In the genomic region with DNA sequence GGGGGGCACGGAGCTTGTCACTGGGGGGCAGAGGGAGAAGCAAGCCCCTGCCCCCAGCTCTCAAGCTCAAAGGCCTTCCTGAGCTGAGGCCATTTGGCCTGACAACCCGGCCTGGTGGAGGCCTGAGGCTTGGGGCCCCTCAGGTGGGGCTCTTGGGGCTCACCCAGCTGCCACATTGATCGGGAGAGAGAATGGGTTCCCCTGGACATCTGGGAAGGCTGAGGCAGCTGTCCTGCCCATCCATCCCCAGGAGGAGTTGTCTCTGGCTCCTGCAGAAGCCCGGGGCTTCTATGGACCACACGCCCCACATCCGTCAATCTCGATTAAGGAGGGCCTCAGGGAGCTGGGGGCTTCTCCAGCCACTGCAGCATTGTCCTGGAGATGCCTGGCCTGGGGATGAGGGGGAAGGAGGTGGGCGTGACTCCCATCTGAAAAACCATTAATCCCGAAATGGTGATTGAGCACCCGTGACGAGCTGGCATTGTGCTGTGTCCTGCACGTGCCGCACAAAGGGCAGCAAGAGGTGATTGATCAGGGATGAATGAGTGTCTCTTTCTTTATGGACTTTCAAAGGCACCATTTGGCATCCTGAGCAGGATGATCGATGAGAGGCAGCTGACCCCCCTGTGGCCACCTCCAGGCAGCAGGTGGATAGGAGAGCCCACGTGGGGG, we compare ENCODE assay signal across 29 cellular contexts. TPM values are rescaled to one million over a fixed set of nuclear protein-coding genes. Genes with fewer than 3 reads are reported as not detected.
DNase-seq lines count a peak whose midpoint lies in the region; FAIRE-seq and TF ChIP-seq lines count a peak whose summit lies in the region.
"Had no signal": no experiment of that assay in that cellular context is flagged by ENCODE, and none has a peak within 500 bp of the region (broad histone marks: within the 10 kb centered on the region; RNA-seq: fewer than 3 reads in every experiment).

No MANE protein-coding gene starts in this region.

- H3K9ac ChIP-seq in GM23248, result peak overlapping the region; percentile 54

- H3K4me2 ChIP-seq in GM23248 (ENCODE audit: unreplicated experiment), result no peak overlapping the region

- H3K4me3 Mint-ChIP-seq in glutamatergic neuron (ENCODE audit: unreplicated experiment), result peak overlapping the region; percentile 46
- H3K4me3 Mint-ChIP-seq: activated naive CD8-positive, alpha-beta T cell treated with anti-CD3 and anti-CD28 coated beads for 36 hours; activated T-helper 17 cell treated with anti-CD3 and anti-CD28 coated beads, Interleukin-2, amount 50 U/mL, for 72 hours had no signal

- in situ Hi-C loops in GM23248 (cut with MboI), result no loop called here

- no peak for FAIRE-seq in urothelium cell line (lab: Jason Lieb, UNC)
- FAIRE-seq: G401.6, H54, TTC549 had no signal

- no peaks in the 10 kb centered on the region for H3K9me3 ChIP-seq in GM23248 (ENCODE audit: low read depth)
- no peaks in the 10 kb centered on the region for H3K9me3 ChIP-seq in neuron (ENCODE audit: low read length)
- H3K9me3 ChIP-seq: body of pancreas, mucosa of descending colon, upper lobe of right lung had no signal

- WGBS in GM23248 (ENCODE audit: low coverage in 1 of 2, low lambda C conversion rate in 2 of 2, missing lambda C conversion rate in 2 of 2), 2 experiments, result 76 to 79% methylated on average over 15 of the region's 15 CpGs

- 0 out of 2 replicates have a peak, but pooled peaks cover 3% of the 10 kb centered on the region for H3F3A ChIP-seq in GM23248 (ENCODE audit: insufficient read depth)

- H4K20me1 ChIP-seq in GM23248 (ENCODE audit: insufficient read depth), result no peaks in the 10 kb centered on the region

- H3K27ac Mint-ChIP-seq in glutamatergic neuron (ENCODE audit: unreplicated experiment), result peak overlapping the region; percentile 90
- H3K27ac Mint-ChIP-seq: activated naive CD8-positive, alpha-beta T cell treated with anti-CD3 and anti-CD28 coated beads for 36 hours; activated T-helper 17 cell treated with anti-CD3 and anti-CD28 coated beads, Interleukin-2, amount 50 U/mL, for 72 hours had no signal

- H3K79me2 ChIP-seq in GM23248 (ENCODE audit: insufficient read depth), result no peaks in the 10 kb centered on the region

- 0 out of 2 replicates have a peak overlapping the region, but pooled peaks have one; percentile 23 for H3K27ac ChIP-seq in GM23248
- H3K27ac ChIP-seq: body of pancreas, C4-2B, epithelial cell of prostate, upper lobe of right lung had no signal

- no peaks in the 10 kb centered on the region for H3K36me3 ChIP-seq in GM23248 (ENCODE audit: low read depth)
- no peaks in the 10 kb centered on the region for H3K36me3 ChIP-seq in neuron (ENCODE audit: insufficient read depth, low read length)
- H3K36me3 ChIP-seq: upper lobe of right lung had no signal

- H3K27me3 Mint-ChIP-seq in glutamatergic neuron (ENCODE audit: unreplicated experiment), result peaks cover 5% of the 10 kb centered on the region
- H3K27me3 Mint-ChIP-seq: activated naive CD8-positive, alpha-beta T cell treated with anti-CD3 and anti-CD28 coated beads for 36 hours; activated T-helper 17 cell treated with anti-CD3 and anti-CD28 coated beads, Interleukin-2, amount 50 U/mL, for 72 hours had no signal

- peak overlapping the region; percentile 76 for H2AFZ ChIP-seq in GM23248
- peak overlapping the region; percentile 22 for H2AFZ ChIP-seq in neuron (ENCODE audit: low read depth, low read length)

- peaks cover 22% of the 10 kb centered on the region for H3K4me1 Mint-ChIP-seq in glutamatergic neuron (ENCODE audit: low read depth, unreplicated experiment)
- H3K4me1 Mint-ChIP-seq: activated naive CD8-positive, alpha-beta T cell treated with anti-CD3 and anti-CD28 coated beads for 36 hours; activated T-helper 17 cell treated with anti-CD3 and anti-CD28 coated beads, Interleukin-2, amount 50 U/mL, for 72 hours had no signal

- TF ChIP-seq CTCF in glutamatergic neuron (IDR thresholded peaks at IDR 0.05; ENCODE audit: partially characterized antibody, unreplicated experiment), result no peak

- no peaks in the 10 kb centered on the region for H3K4me1 ChIP-seq in GM23248 (ENCODE audit: insufficient read depth)
- peaks cover 51% of the 10 kb centered on the region for H3K4me1 ChIP-seq in neuron (ENCODE audit: insufficient read depth, low read length)
- H3K4me1 ChIP-seq: body of pancreas had no signal

- no peaks in the 10 kb centered on the region for H3K36me3 Mint-ChIP-seq in glutamatergic neuron (ENCODE audit: unreplicated experiment)
- H3K36me3 Mint-ChIP-seq: activated naive CD8-positive, alpha-beta T cell treated with anti-CD3 and anti-CD28 coated beads for 36 hours had no signal

- H3K9me3 Mint-ChIP-seq in glutamatergic neuron (ENCODE audit: unreplicated experiment), result peaks cover 2% of the 10 kb centered on the region
- H3K9me3 Mint-ChIP-seq: activated naive CD8-positive, alpha-beta T cell treated with anti-CD3 and anti-CD28 coated beads for 36 hours; activated T-helper 17 cell treated with anti-CD3 and anti-CD28 coated beads, Interleukin-2, amount 50 U/mL, for 72 hours had no signal

- no peaks in the 10 kb centered on the region for H3K9me2 ChIP-seq in GM23248 (ENCODE audit: insufficient read depth)

- H3K27me3 ChIP-seq in GM23248 (replicated peaks; ENCODE audit: insufficient read depth), result no peaks in the 10 kb centered on the region; the same call in 1 of the 2 replicates
- H3K27me3 ChIP-seq in neuron (ENCODE audit: insufficient read depth, low read length), result no peaks in the 10 kb centered on the region
- H3K27me3 ChIP-seq: body of pancreas, upper lobe of right lung had no signal

- no peak overlapping the region for H3K4me3 ChIP-seq in GM23248
- no peak overlapping the region for H3K4me3 ChIP-seq in neuron (ENCODE audit: low read length)
- H3K4me3 ChIP-seq: body of pancreas, mucosa of descending colon, upper lobe of right lung had no signal

- DNase-seq in GM23248 (no peak), glutamatergic neuron (no peak), NCI-H510A (lab: John Stamatoyannopoulos, UW) (no peak), germinal center (ENCODE audit: low spot score) (no peak), NCI-H2227 treated with DMSO at 0.1 percent for 48 hours (lab: John Stamatoyannopoulos, UW) (no peak), urothelium cell line (ENCODE audit: low spot score) (no peak)
- DNase-seq: ACHN; activated CD4-positive, alpha-beta T cell treated with anti-CD3 and anti-CD28 coated beads for 48 hours; activated naive CD8-positive, alpha-beta T cell treated with anti-CD3 and anti-CD28 coated beads for 36 hours; body of pancreas; cortex of kidney; KG1; left cardiac atrium; mucosa of descending colon; MV-4-11; NCI-H187 treated with DMSO at 0.1 percent for 48 hours; occipital lobe; right cardiac atrium; RPMI8226; stimulated activated naive CD4-positive, alpha-beta T cell treated with Interleukin-2 at 50 U/mL for 16 hours had no signal

TF ChIP-seq in PFSK-1, 5 proteins besides CTCF, POLR2A, EP300 and RAD21:
- TF ChIP-seq TAF1 (IDR thresholded peaks at IDR 0.05; ENCODE audit: borderline replicate concordance, insufficient read depth, low read length), result peak; percentile 2; the same call in 1 of the 2 replicates
- TF ChIP-seq FOXP2 (optimal IDR thresholded peaks at IDR 0.05; ENCODE audit: borderline replicate concordance, extremely low read depth, extremely low read length, insufficient read depth), result no peak

RNA-seq across cellular contexts. Expression of gene CRABP1, which starts 17.3 kb away (rescaled TPM):
- not detected in 2 replicates for total RNA-seq in GM23248 (2014; rRNA removed; shearing (Covaris generic))
- not detected in 2 replicates for polyA plus RNA-seq in GM23248 (2016; fragmentation: Nextera tagmentation; extraction: Ambion mirVana)
- polyA plus RNA-seq in PFSK-1 (2012; ENCODE audit: insufficient read length, low read depth), result 0.70 TPM
- 314 TPM for total RNA-seq in glutamatergic neuron (ENCODE audit: unreplicated experiment)
- total RNA-seq: activated naive CD8-positive, alpha-beta T cell treated with anti-CD3 and anti-CD28 coated beads for 36 hours; activated T-helper 17 cell treated with anti-CD3 and anti-CD28 coated beads, Interleukin-2, amount 50 U/mL, for 72 hours; left cardiac atrium; upper lobe of right lung had no signal

RNA-seq across cellular contexts. Expression of gene SKIC8, which starts 23.5 kb away (rescaled TPM):
- total RNA-seq in GM23248 (2014; rRNA removed; shearing (Covaris generic)), result 52.6 and 60.1 TPM in 2 replicates
- 70.6 and 77.7 TPM in 2 replicates for polyA plus RNA-seq in GM23248 (2016; fragmentation: Nextera tagmentation; extraction: Ambion mirVana)
- polyA plus RNA-seq in PFSK-1 (2012; ENCODE audit: insufficient read length, low read depth), result 50.4 TPM
- 43.9 TPM for total RNA-seq in glutamatergic neuron (ENCODE audit: unreplicated experiment)

RNA-seq across cellular contexts. Expression of gene DNAJA4, which starts 58.5 kb away (rescaled TPM):
- total RNA-seq in GM23248 (2014; rRNA removed; shearing (Covaris generic)), result 0.43 and 2.7 TPM in 2 replicates
- 1.3 and 1.4 TPM in 2 replicates for polyA plus RNA-seq in GM23248 (2016; fragmentation: Nextera tagmentation; extraction: Ambion mirVana)
- polyA plus RNA-seq in PFSK-1 (2012; ENCODE audit: insufficient read length, low read depth), result 0.21 TPM
- total RNA-seq in glutamatergic neuron (ENCODE audit: unreplicated experiment), result 2.4 TPM

Comparison
In these comparisons a context has a peak if more than half of its experiments do, and no peak if none do; other contexts are left out.
1. RNA of gene CRABP1, which starts 17.3 kb away (total RNA-seq): 314 TPM in glutamatergic neuron (single experiment); not detected in GM23248; every median in the first group is over 100 times any median in the second.